ENCODE assay signal across 16 cellular contexts in genomic region chr16:89063768-89064320, GRCh38. TPM values are rescaled to one million over a fixed set of nuclear protein-coding genes. Genes with fewer than 3 reads are reported as not detected.
A peak's percentile ranks its signal among the peaks of the same experiment; 100 is the strongest.
DNase-seq lines count a peak whose midpoint lies in the region; ATAC-seq, FAIRE-seq and TF ChIP-seq lines count a peak whose summit lies in the region.
"Had no signal": no experiment of that assay in that cellular context is flagged by ENCODE, and none has a peak within 500 bp of the region (broad histone marks: within the 10 kb centered on the region; RNA-seq: fewer than 3 reads in every experiment).

No MANE protein-coding gene starts in this region.

- no peak for TF ChIP-seq EP300 in K562 (IDR thresholded peaks at IDR 0.05; ENCODE audit: low read length)

- TF ChIP-seq RAD21 in K562 (CRISPR knock-in tag; conservative IDR thresholded peaks at IDR 0.05 in 1 of 2, IDR thresholded peaks at IDR 0.05 in 1 of 2) = no peak

- H3K9me3 Mint-ChIP-seq in endothelial cell (ENCODE audit: unreplicated experiment) (no peaks in the 10 kb centered on the region), endodermal cell (no peaks in the 10 kb centered on the region)
- H3K9me3 Mint-ChIP-seq: CD4-positive, alpha-beta T cell had no signal

- peak overlapping the region; percentile 6 for H3K14ac ChIP-seq in neuronal stem cell (ENCODE audit: low read length)

- no peak for FAIRE-seq in K562 (lab: Jason Lieb, UNC)
- FAIRE-seq: D721Med, G401.6, H1, HTR-8/SVneo had no signal

- intact Hi-C loops in K562 (cut with micrococcal nuclease) = no loop called here

- no peak overlapping the region for H3K9ac ChIP-seq in BLaER1 treated with 17β-estradiol and CSF1 and Interleukin-3, amounts not matched to agents 10 nM and 100 nM
- H3K9ac ChIP-seq in OCI-LY1 (ENCODE audit: low read length) (peak overlapping the region; percentile 71), K562 (ENCODE audit: insufficient read depth in 1 of 2, low read depth in 2 of 2, low read length in 2 of 2) (no peak overlapping the region; a peak in 1 of 4 replicates), neuronal stem cell (ENCODE audit: low read depth, low read length, poor library complexity) (no peak overlapping the region), endodermal cell (ENCODE audit: extremely low read depth, low read length, poor library complexity, severe bottlenecking) (no peak overlapping the region)

- no peak overlapping the region for H2AFZ ChIP-seq in OCI-LY1 (ENCODE audit: low read length)
- no peak overlapping the region for H2AFZ ChIP-seq in K562 (ENCODE audit: low read depth, low read length)
- no peak overlapping the region for H2AFZ ChIP-seq in neuronal stem cell (ENCODE audit: low read length)

- peak overlapping the region; percentile 58 for H3K23ac ChIP-seq in neuronal stem cell (ENCODE audit: low read depth, low read length, poor library complexity)

- H3K27ac ChIP-seq in BLaER1 treated with 17β-estradiol and CSF1 and Interleukin-3, amounts not matched to agents 10 nM and 100 nM = peak overlapping the region in 2 of 11 experiments; percentile 40 to 59; a peak in 3 of 22 replicates
- H3K27ac ChIP-seq in OCI-LY1 (ENCODE audit: low read depth, low read length, poor library complexity, severe bottlenecking) (peak overlapping the region; percentile 91), K562 (ENCODE audit: extremely low read depth, low read depth, low read length) (no peak overlapping the region), neuronal stem cell (replicated peaks; ENCODE audit: low read length) (no peak overlapping the region), endodermal cell (ENCODE audit: low read depth, low read length) (no peak overlapping the region)
- H3K27ac ChIP-seq: C4-2B had no signal

- no peaks in the 10 kb centered on the region for H3K36me3 ChIP-seq in BLaER1 treated with 17β-estradiol and CSF1 and Interleukin-3, amounts not matched to agents 10 nM and 100 nM
- H3K36me3 ChIP-seq in OCI-LY1 (ENCODE audit: insufficient read depth, low read length) (no peaks in the 10 kb centered on the region), K562 (ENCODE audit: control insufficient read depth, insufficient read depth, low read length) (no peaks in the 10 kb centered on the region), neuronal stem cell (replicated peaks in 1 of 2; ENCODE audit: control insufficient read depth in 2 of 2, insufficient read depth in 2 of 2, low read length in 2 of 2) (no peaks in the 10 kb centered on the region), endodermal cell (ENCODE audit: control insufficient read depth, insufficient read depth, low read length) (no peaks in the 10 kb centered on the region)
- H3K36me3 ChIP-seq: BE2C had no signal

- H3K27ac Mint-ChIP-seq in endothelial cell (ENCODE audit: unreplicated experiment) (no peak overlapping the region), endodermal cell (no peak overlapping the region)
- H3K27ac Mint-ChIP-seq: CD4-positive, alpha-beta T cell; H9 had no signal

- H3K9me2 ChIP-seq in OCI-LY1 (ENCODE audit: low read depth, low read length) = no peaks in the 10 kb centered on the region

- in situ Hi-C loops in K562 (cut with MboI) = no loop called here

- 33% methylated on average over 13 of the region's 17 CpGs for WGBS in K562 (ENCODE audit: insufficient coverage, low coverage, missing lambda C conversion rate)
- no CpG with 5 or more reads among the region's 17 CpGs for WGBS in neuronal stem cell (ENCODE audit: extremely low coverage in 2 of 2, insufficient read length in 2 of 2, insufficient replicate concordance in 1 of 2), 2 donors
- WGBS in endodermal cell (ENCODE audit: insufficient coverage in 1 of 2, insufficient read length in 1 of 2), 2 experiments = 88 to 95% methylated on average over 5 to 17 of the region's 17 CpGs

- H3K79me2 ChIP-seq in OCI-LY1 (ENCODE audit: insufficient read depth, low read length) (no peaks in the 10 kb centered on the region), K562 (ENCODE audit: control insufficient read depth, insufficient read depth, low read length) (no peaks in the 10 kb centered on the region)

- H3K4me1 Mint-ChIP-seq in endothelial cell (ENCODE audit: unreplicated experiment) (no peaks in the 10 kb centered on the region), endodermal cell (no peaks in the 10 kb centered on the region)

- peaks cover 0 to 5% (median 0%) of the 10 kb centered on the region in 11 experiments; a peak in 1 of 22 replicates for H4K20me1 ChIP-seq in BLaER1 treated with 17β-estradiol and CSF1 and Interleukin-3, amounts not matched to agents 10 nM and 100 nM
- no peaks in the 10 kb centered on the region for H4K20me1 ChIP-seq in OCI-LY1 (ENCODE audit: insufficient read depth, low read length)
- H4K20me1 ChIP-seq in K562 (replicated peaks; ENCODE audit: control insufficient read depth, insufficient read depth, low read length) = no peaks in the 10 kb centered on the region

- peaks cover 33 to 71% (median 63%) of the 10 kb centered on the region in 10 experiments for H3K4me1 ChIP-seq in BLaER1 treated with 17β-estradiol and CSF1 and Interleukin-3, amounts not matched to agents 10 nM and 100 nM
- H3K4me1 ChIP-seq in OCI-LY1 (ENCODE audit: insufficient read depth, low read length, severe bottlenecking) = peaks cover 85% of the 10 kb centered on the region
- H3K4me1 ChIP-seq in K562 (replicated peaks in 1 of 2; ENCODE audit: control insufficient read depth in 2 of 2, insufficient read depth in 2 of 2, low read length in 2 of 2) = peaks cover 0 to 69% of the 10 kb centered on the region in 2 experiments; a peak in 2 of 5 replicates
- H3K4me1 ChIP-seq in neuronal stem cell (ENCODE audit: control insufficient read depth in 2 of 2, insufficient read depth in 1 of 2, low read depth in 1 of 2, low read length in 2 of 2) = peaks cover 11 to 16% of the 10 kb centered on the region in 2 donors
- H3K4me1 ChIP-seq in endodermal cell (ENCODE audit: control insufficient read depth, insufficient read depth, low read length) = no peaks in the 10 kb centered on the region
- H3K4me1 ChIP-seq: BE2C, Caco-2 had no signal

- peaks cover 0 to 15% (median 0%) of the 10 kb centered on the region in 11 experiments; a peak in 4 of 22 replicates for H3K27me3 ChIP-seq in BLaER1 treated with 17β-estradiol and CSF1 and Interleukin-3, amounts not matched to agents 10 nM and 100 nM
- H3K27me3 ChIP-seq in OCI-LY1 (ENCODE audit: insufficient read depth, low read length) = peaks cover 3% of the 10 kb centered on the region; the same call in 1 of the 2 replicates
- peaks cover 8 to 30% of the 10 kb centered on the region in 2 experiments; a peak in 3 of 5 replicates for H3K27me3 ChIP-seq in K562 (ENCODE audit: control insufficient read depth in 2 of 2, insufficient read depth in 2 of 2, low read length in 2 of 2)
- peaks cover 0 to 27% (median 0%) of the 10 kb centered on the region in 3 experiments for H3K27me3 ChIP-seq in neuronal stem cell (ENCODE audit: control insufficient read depth in 3 of 3, insufficient read depth in 3 of 3, low read depth in 1 of 3, low read length in 3 of 3)
- no peaks in the 10 kb centered on the region for H3K27me3 ChIP-seq in endodermal cell (ENCODE audit: control insufficient read depth, insufficient read depth, low read length, poor library complexity, severe bottlenecking)

- no peak overlapping the region for H3K4ac ChIP-seq in neuronal stem cell (ENCODE audit: low read length)

- TF ChIP-seq CTCF in OCI-LY1 (IDR thresholded peaks at IDR 0.05; ENCODE audit: low read length) (no peak), K562 (IDR thresholded peaks at IDR 0.05 in 2 of 3, conservative IDR thresholded peaks at IDR 0.05 in 1 of 3; ENCODE audit: insufficient read depth in 2 of 3, low read depth in 1 of 3, low read length in 3 of 3) (no peak), endothelial cell (IDR thresholded peaks at IDR 0.05; ENCODE audit: unreplicated experiment) (no peak), endodermal cell (conservative IDR thresholded peaks at IDR 0.05) (no peak)

- POLR2A ChIA-PET in K562 (lab: Yijun Ruan, JAX) = no interaction called here

- H2AK5ac ChIP-seq in neuronal stem cell (ENCODE audit: low read depth, low read length) = peak overlapping the region; percentile 97

- CTCF ChIA-PET in K562 (lab: Yijun Ruan, JAX; ENCODE audit: low intra/inter-chr PET ratio) = no interaction called here

- no peak for DNase-seq in K562 (ENCODE audit: extremely low read depth in 1 of 4, low spot score in 3 of 4)
- DNase-seq in neuronal stem cell (ENCODE audit: low spot score) = no peak
- no peak for DNase-seq in endothelial cell (ENCODE audit: low spot score)
- no peak for DNase-seq in endodermal cell
- no peak for DNase-seq in stimulated activated CD4-positive, alpha-beta T cell treated with anti-CD3 and anti-CD28 coated beads, Interleukin-2, amount 100 ng/mL, for 24 hours
- DNase-seq: BE2C; Caco-2; CD4-positive, alpha-beta T cell; H9 had no signal

- BruUV-seq in K562 (replicated peaks; lab: Mats Ljungman, UMichigan) = no TSS peak

- H3K36me3 Mint-ChIP-seq in endothelial cell (ENCODE audit: low read depth, unreplicated experiment) = no peaks in the 10 kb centered on the region
- H3K36me3 Mint-ChIP-seq in endodermal cell (ENCODE audit: low read depth) = no peaks in the 10 kb centered on the region

- no peaks in the 10 kb centered on the region for H3K9me3 ChIP-seq in BLaER1 treated with 17β-estradiol and CSF1 and Interleukin-3, amounts not matched to agents 10 nM and 100 nM (replicated peaks in 1 of 11)
- H3K9me3 ChIP-seq in OCI-LY1 (ENCODE audit: low read length) (no peaks in the 10 kb centered on the region), K562 (replicated peaks; ENCODE audit: control insufficient read depth, insufficient read depth, low read depth, low read length) (no peaks in the 10 kb centered on the region), neuronal stem cell (replicated peaks in 1 of 2; ENCODE audit: control insufficient read depth in 2 of 2, insufficient read depth in 1 of 2, low read depth in 1 of 2, low read length in 2 of 2) (no peaks in the 10 kb centered on the region), endodermal cell (ENCODE audit: control insufficient read depth, low read length) (no peaks in the 10 kb centered on the region)
- H3K9me3 ChIP-seq: BE2C, Caco-2 had no signal

- no peak overlapping the region for H3K4me3 Mint-ChIP-seq in endothelial cell (ENCODE audit: unreplicated experiment)
- no peak overlapping the region for H3K4me3 Mint-ChIP-seq in endodermal cell
- H3K4me3 Mint-ChIP-seq: CD4-positive, alpha-beta T cell; H9 had no signal

- H4K91ac ChIP-seq in neuronal stem cell (ENCODE audit: low read depth, low read length, poor library complexity) = no peak overlapping the region

- no peaks in the 10 kb centered on the region for H3K9me1 ChIP-seq in K562 (ENCODE audit: control insufficient read depth, insufficient read depth, low read length)

- H4K8ac ChIP-seq in neuronal stem cell (ENCODE audit: low read depth, low read length) = peak overlapping the region; percentile 9

- peak overlapping the region; percentile 87 for H2BK5ac ChIP-seq in neuronal stem cell (ENCODE audit: low read length)

- H2BK120ac ChIP-seq in neuronal stem cell (ENCODE audit: low read depth, low read length) = peak overlapping the region; percentile 35

- TF ChIP-seq POLR2A in K562 (conservative IDR thresholded peaks at IDR 0.05) = no peak

- no peaks in the 10 kb centered on the region for H3F3A ChIP-seq in OCI-LY1 (ENCODE audit: insufficient read depth, low read length)

- no peak for ATAC-seq in K562

- peak overlapping the region; percentile 77 for H2BK15ac ChIP-seq in neuronal stem cell (ENCODE audit: low read length)

- H3K4me3 ChIP-seq in BLaER1 treated with 17β-estradiol and CSF1 and Interleukin-3, amounts not matched to agents 10 nM and 100 nM = no peak overlapping the region
- H3K4me3 ChIP-seq in OCI-LY1 (ENCODE audit: low read depth, low read length, poor library complexity, severe bottlenecking) = no peak overlapping the region
- no peak overlapping the region for H3K4me3 ChIP-seq in K562
- H3K4me3 ChIP-seq in neuronal stem cell (ENCODE audit: low read length in 2 of 2) = no peak overlapping the region
- H3K4me3 ChIP-seq in endodermal cell (ENCODE audit: low read length) = no peak overlapping the region

- H3K27me3 Mint-ChIP-seq in endothelial cell (ENCODE audit: unreplicated experiment) (peaks cover 3% of the 10 kb centered on the region), endodermal cell (ENCODE audit: insufficient read depth) (no peaks in the 10 kb centered on the region)
- H3K27me3 Mint-ChIP-seq: CD4-positive, alpha-beta T cell had no signal

- H2BK12ac ChIP-seq in neuronal stem cell (ENCODE audit: low read length) = peak overlapping the region; percentile 36

- no peaks in the 10 kb centered on the region for H3K79me1 ChIP-seq in neuronal stem cell (ENCODE audit: low read depth, low read length)

- peak overlapping the region; percentile 52 for H3K18ac ChIP-seq in neuronal stem cell (ENCODE audit: low read length)

- H3K4me2 ChIP-seq in BLaER1 treated with 17β-estradiol and CSF1 and Interleukin-3, amounts not matched to agents 10 nM and 100 nM = peak overlapping the region in 7 of 11 experiments; percentile 60 to 92 (median 82); a peak in 10 of 22 replicates
- H3K4me2 ChIP-seq in OCI-LY1 (ENCODE audit: low read length) (peak overlapping the region; percentile 62), K562 (ENCODE audit: insufficient read depth, low read length) (no peak overlapping the region), neuronal stem cell (ENCODE audit: insufficient read depth, low read length, poor library complexity, severe bottlenecking) (no peak overlapping the region)

RNA-seq across cellular contexts. Expression of gene ACSF3, which starts 29.8 kb away (rescaled TPM):
- total RNA-seq in K562 (2011; cell fraction: chromatin; rRNA removed; ENCODE audit: low replicate concordance) = 55.6 and 73.7 TPM in 2 replicates
- 44.2 and 45.9 TPM in 2 replicates for total RNA-seq in K562 (2011; cell fraction: nucleolus; rRNA removed)
- 35.3 and 39.0 TPM in 2 replicates for total RNA-seq in K562 (2011; cell fraction: nucleoplasm; rRNA removed)
- total RNA-seq in K562 (2014; rRNA removed) (28.5 and 37.0 TPM in 2 replicates), K562 (2014; rRNA removed; fragmentation: Illumina TruSeq; extraction: Trizol) (14.0 and 14.6 TPM in 2 replicates), K562 (2015; rRNA removed; fragmentation: Illumina TruSeq; extraction: Trizol) (14.5 and 16.9 TPM in 2 replicates), K562 (2021) (31.7 and 32.8 TPM in 2 replicates), endothelial cell (ENCODE audit: unreplicated experiment) (28.2 TPM), endodermal cell (10 to 100 TPM; 34.8 to 35.5 TPM)
- polyA plus RNA-seq in K562 (2011; rRNA removed) (14.9 and 15.9 TPM in 2 replicates), K562 (2014; fragmentation: Illumina TruSeq; extraction: Trizol) (14.7 and 21.0 TPM in 2 replicates), K562 (2014; fragmentation: Nextera tagmentation; extraction: Ambion mirVana) (1 to 10 TPM in 1 of 2 experiments, under 1 TPM in 1; 0.77 to 1.9 TPM), K562 (2014; rRNA removed) (27.3 and 29.8 TPM in 2 replicates)
- polyA plus RNA-seq in K562 (2011; cell fraction: cytosol; rRNA removed) = 12.9 and 34.5 TPM in 2 replicates
- 22.1 and 40.2 TPM in 2 replicates for polyA plus RNA-seq in K562 (2011; cell fraction: nucleus; rRNA removed)
- polyA plus RNA-seq in K562 (2012) = 16.9 and 29.2 TPM in 2 replicates
- polyA minus RNA-seq in K562 (2011; rRNA and poly(A)+ RNA removed) = 16.2 and 17.6 TPM in 2 replicates
- polyA minus RNA-seq in K562 (2011; cell fraction: cytosol; rRNA and poly(A)+ RNA removed) = 40.6 and 53.1 TPM in 2 replicates
- 21.0 and 22.3 TPM in 2 replicates for polyA minus RNA-seq in K562 (2011; cell fraction: nucleus; rRNA and poly(A)+ RNA removed)
- polyA plus RNA-seq in neuronal stem cell (2013, experiment 1 of 2) = 8.9 TPM
- polyA plus RNA-seq in neuronal stem cell (2013, experiment 2 of 2) = 9.7 TPM
- 16.8 TPM for polyA plus RNA-seq in endodermal cell (2013, experiment 1 of 2)
- 16.0 TPM for polyA plus RNA-seq in endodermal cell (2013, experiment 2 of 2)

Comparison
In these comparisons a context has a peak if more than half of its experiments do, and no peak if none do; other contexts are left out.
1. H3K4me2 ChIP-seq: peak in BLaER1 treated with 17β-estradiol and CSF1 and Interleukin-3, amounts not matched to agents 10 nM and 100 nM (7 of 11) and OCI-LY1 (single experiment); none in K562 (single experiment) and neuronal stem cell (single experiment).